In the genomic region with DNA sequence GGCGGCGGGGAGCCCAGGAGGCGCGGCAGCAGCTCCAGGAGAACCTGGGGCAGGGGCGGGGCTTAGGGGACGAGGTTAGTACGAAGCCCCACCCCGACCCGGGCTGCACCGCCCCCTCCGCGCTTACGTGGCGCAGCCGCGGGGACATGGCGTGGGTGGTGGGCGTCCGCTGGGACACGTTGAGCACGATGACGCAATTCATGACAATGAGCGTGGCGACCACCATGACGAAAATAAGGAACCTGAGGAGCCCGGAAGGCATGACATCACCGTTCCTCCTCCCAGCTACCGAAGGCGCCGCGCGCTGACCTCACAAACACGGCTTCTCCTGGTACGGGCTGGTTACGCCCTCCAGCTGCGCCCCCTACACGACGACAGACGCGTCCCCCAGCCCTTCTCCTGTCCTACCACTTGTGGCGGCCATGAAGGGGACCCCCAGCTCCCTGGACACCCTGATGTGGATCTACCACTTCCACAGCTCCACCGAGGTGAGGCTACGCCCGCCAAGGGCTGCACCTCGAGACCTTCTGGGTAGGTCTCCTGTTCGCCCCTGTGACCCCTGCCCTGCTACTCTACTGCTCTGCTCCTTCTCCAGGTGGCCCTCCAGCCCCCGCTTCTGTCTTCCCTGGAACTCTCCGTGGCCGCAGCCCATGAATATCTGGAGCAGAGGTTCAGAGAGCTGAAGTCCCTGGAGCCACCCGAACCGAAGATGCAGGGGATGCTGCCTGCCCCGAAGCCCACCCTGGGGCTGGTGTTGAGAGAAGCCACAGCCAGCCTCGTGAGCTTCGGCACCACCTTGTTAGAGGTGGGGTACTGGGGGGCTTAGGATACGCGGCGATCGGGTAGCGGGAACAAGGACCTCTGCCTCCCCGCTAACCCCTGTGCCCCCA, we compare ENCODE assay signal across 8 cellular contexts. TPM values are rescaled to one million over a fixed set of nuclear protein-coding genes. Genes with fewer than 3 reads are reported as not detected.
DNase-seq lines count a peak whose midpoint lies in the region; ATAC-seq, FAIRE-seq and TF ChIP-seq lines count a peak whose summit lies in the region.

A gene (plus strand): TSS at position 196 of the 890 bp plus-strand sequence. CDS start 227 bp downstream, at position 423.

- no peaks in the 10 kb centered on the region for H3K9me3 ChIP-seq in K562 (replicated peaks; ENCODE audit: control insufficient read depth, insufficient read depth, low read depth, low read length)
- no peaks in the 10 kb centered on the region for H3K9me3 ChIP-seq in iPS-20b (ENCODE audit: insufficient read depth, low read depth, low read length)
- no peaks in the 10 kb centered on the region for H3K9me3 ChIP-seq in smooth muscle cell (replicated peaks; ENCODE audit: low read depth)

- DNase-seq in AG04449 (ENCODE audit: low read depth, low spot score) = no peak
- peak; percentile 23 for DNase-seq in GOT3 (lab: John Stamatoyannopoulos, UW)
- peak; percentile 95 for DNase-seq in T-helper 9 cell
- no peak for DNase-seq in K562 (ENCODE audit: extremely low read depth in 1 of 4, low spot score in 3 of 4)
- peak; percentile 43 for DNase-seq in smooth muscle cell (lab: John Stamatoyannopoulos, UW; ENCODE audit: unreplicated experiment)
- no peak for DNase-seq in foreskin melanocyte
- DNase-seq in NCI-H1694 (lab: John Stamatoyannopoulos, UW) = no peak

- H3K9ac ChIP-seq in K562 (ENCODE audit: insufficient read depth in 1 of 2, low read depth in 2 of 2, low read length in 2 of 2) (no peak within 1 kb of the TSS), iPS-20b (ENCODE audit: low read depth, low read length) (peak within 1 kb of the TSS; percentile 45; the same call in 1 of the 2 replicates), smooth muscle cell (ENCODE audit: low read depth) (peak within 1 kb of the TSS; percentile 88)

- H3F3A ChIP-seq in smooth muscle cell (ENCODE audit: low read depth) = peaks cover 8% of the 10 kb centered on the region

- no peak within 1 kb of the TSS for H2AFZ ChIP-seq in K562 (ENCODE audit: low read depth, low read length)
- no peak within 1 kb of the TSS for H2AFZ ChIP-seq in smooth muscle cell (ENCODE audit: low read depth)

- H3K4me3 ChIP-seq in AG04449 (ENCODE audit: low read depth, low read length) (peak within 1 kb of the TSS; percentile 62), K562 (no peak within 1 kb of the TSS), iPS-20b (ENCODE audit: low read length) (peak within 1 kb of the TSS; percentile 56; the same call in 1 of the 2 replicates), smooth muscle cell (peak within 1 kb of the TSS; percentile 65)

- ATAC-seq in K562 = no peak

- H3K4me2 ChIP-seq in K562 (ENCODE audit: insufficient read depth, low read length) = no peak within 1 kb of the TSS
- H3K4me2 ChIP-seq in smooth muscle cell = peak within 1 kb of the TSS; percentile 82

- 93% methylated on average over 14 of the region's 60 CpGs for WGBS in K562 (ENCODE audit: insufficient coverage, low coverage, missing lambda C conversion rate)
- 28% methylated on average over 40 of the region's 60 CpGs for WGBS in smooth muscle cell (ENCODE audit: low lambda C conversion rate)

- POLR2A ChIA-PET in AG04449 (lab: Yijun Ruan, JAX) = interaction anchor here (0.7 kb wide), 1 partner anchor 190 kb away, joined by 3 read pairs; no protein-coding TSS in a partner anchor
- POLR2A ChIA-PET in K562 (lab: Yijun Ruan, JAX) = interaction anchor here (0.6 to 1.1 kb wide), 2 partner anchors 10 to 377 kb away, joined by 3 read pairs; no protein-coding TSS in a partner anchor

- no TSS peak for BruUV-seq in K562 (replicated peaks; lab: Mats Ljungman, UMichigan)

- TF ChIP-seq EP300 in K562 (IDR thresholded peaks at IDR 0.05; ENCODE audit: low read length) = no peak

- H3K4me1 ChIP-seq in K562 (replicated peaks in 1 of 2; ENCODE audit: control insufficient read depth in 2 of 2, insufficient read depth in 2 of 2, low read length in 2 of 2) (peaks cover 14 to 33% of the 10 kb centered on the region in 2 experiments), iPS-20b (ENCODE audit: insufficient read depth, low read length) (no peaks in the 10 kb centered on the region), smooth muscle cell (ENCODE audit: low read depth) (no peaks in the 10 kb centered on the region)

- TF ChIP-seq POLR2A in K562 (conservative IDR thresholded peaks at IDR 0.05) = no peak

- H3K79me2 ChIP-seq in K562 (ENCODE audit: control insufficient read depth, insufficient read depth, low read length) = no peaks in the 10 kb centered on the region
- no peaks in the 10 kb centered on the region for H3K79me2 ChIP-seq in smooth muscle cell (ENCODE audit: low read depth)

- H3K27me3 ChIP-seq in K562 (ENCODE audit: control insufficient read depth in 2 of 2, insufficient read depth in 2 of 2, low read length in 2 of 2) = no peaks in the 10 kb centered on the region
- peaks cover 6% of the 10 kb centered on the region; the same call in 1 of the 2 replicates for H3K27me3 ChIP-seq in iPS-20b (ENCODE audit: insufficient read depth, low read length)
- no peaks in the 10 kb centered on the region for H3K27me3 ChIP-seq in smooth muscle cell (ENCODE audit: low read depth)

- CTCF ChIA-PET in AG04449 (lab: Yijun Ruan, JAX) (interaction anchor here (0.6 to 6.1 kb wide), 9 partner anchors 9 to 190 kb away, joined by 3 to 72 read pairs (median 6); a partner anchor contains a TSS), K562 (lab: Yijun Ruan, JAX; ENCODE audit: low intra/inter-chr PET ratio) (no interaction called here)

- no peaks in the 10 kb centered on the region for H4K20me1 ChIP-seq in K562 (replicated peaks; ENCODE audit: control insufficient read depth, insufficient read depth, low read length)
- no peaks in the 10 kb centered on the region for H4K20me1 ChIP-seq in smooth muscle cell (ENCODE audit: low read depth)

- in situ Hi-C loops in K562 (cut with MboI) = no loop called here

- intact Hi-C loops in K562 (cut with micrococcal nuclease) = loop anchor here (10.0 kb wide), 1 partner anchor 65 kb away; a partner anchor contains a TSS

- TF ChIP-seq CTCF in AG04449 (IDR thresholded peaks at IDR 0.05; ENCODE audit: insufficient read depth, low read length, missing control alignments) = no peak
- TF ChIP-seq CTCF in K562 (IDR thresholded peaks at IDR 0.05 in 2 of 3, conservative IDR thresholded peaks at IDR 0.05 in 1 of 3; ENCODE audit: insufficient read depth in 2 of 3, low read depth in 1 of 3, low read length in 3 of 3) = no peak
- no peak for TF ChIP-seq CTCF in smooth muscle cell (IDR thresholded peaks at IDR 0.05; ENCODE audit: borderline replicate concordance, insufficient read depth, poor library complexity, severe bottlenecking)

- FAIRE-seq in K562 (lab: Jason Lieb, UNC) = no peak

- peaks cover 2% of the 10 kb centered on the region for H3K9me1 ChIP-seq in K562 (ENCODE audit: control insufficient read depth, insufficient read depth, low read length)

- peaks cover 22% of the 10 kb centered on the region; the same call in 1 of the 3 replicates for H3K36me3 ChIP-seq in K562 (ENCODE audit: control insufficient read depth, insufficient read depth, low read length)
- H3K36me3 ChIP-seq in iPS-20b (ENCODE audit: insufficient read depth, low read depth, low read length) = peaks cover 25% of the 10 kb centered on the region
- H3K36me3 ChIP-seq in smooth muscle cell (ENCODE audit: low read depth) = no peaks in the 10 kb centered on the region

- H3K27ac ChIP-seq in K562 (ENCODE audit: extremely low read depth, low read depth, low read length) (no peak within 1 kb of the TSS), iPS-20b (ENCODE audit: low read length) (no peak within 1 kb of the TSS), smooth muscle cell (ENCODE audit: low read depth) (peak within 1 kb of the TSS; percentile 75)

- TF ChIP-seq RAD21 in K562 (CRISPR knock-in tag; conservative IDR thresholded peaks at IDR 0.05 in 1 of 2, IDR thresholded peaks at IDR 0.05 in 1 of 2) = no peak

TF ChIP-seq in K562, 482 proteins besides CTCF, POLR2A, EP300 and RAD21:
- no peak for TF ChIP-seq NFIX (CRISPR knock-in tag; IDR thresholded peaks at IDR 0.05; ENCODE audit: low read depth)
- TF ChIP-seq POLR2G (IDR thresholded peaks at IDR 0.05; ENCODE audit: low read depth, low read length) = 0 out of 2 replicates have a peak, but pooled peaks have one; percentile 8
- TF ChIP-seq, protein P1, sequence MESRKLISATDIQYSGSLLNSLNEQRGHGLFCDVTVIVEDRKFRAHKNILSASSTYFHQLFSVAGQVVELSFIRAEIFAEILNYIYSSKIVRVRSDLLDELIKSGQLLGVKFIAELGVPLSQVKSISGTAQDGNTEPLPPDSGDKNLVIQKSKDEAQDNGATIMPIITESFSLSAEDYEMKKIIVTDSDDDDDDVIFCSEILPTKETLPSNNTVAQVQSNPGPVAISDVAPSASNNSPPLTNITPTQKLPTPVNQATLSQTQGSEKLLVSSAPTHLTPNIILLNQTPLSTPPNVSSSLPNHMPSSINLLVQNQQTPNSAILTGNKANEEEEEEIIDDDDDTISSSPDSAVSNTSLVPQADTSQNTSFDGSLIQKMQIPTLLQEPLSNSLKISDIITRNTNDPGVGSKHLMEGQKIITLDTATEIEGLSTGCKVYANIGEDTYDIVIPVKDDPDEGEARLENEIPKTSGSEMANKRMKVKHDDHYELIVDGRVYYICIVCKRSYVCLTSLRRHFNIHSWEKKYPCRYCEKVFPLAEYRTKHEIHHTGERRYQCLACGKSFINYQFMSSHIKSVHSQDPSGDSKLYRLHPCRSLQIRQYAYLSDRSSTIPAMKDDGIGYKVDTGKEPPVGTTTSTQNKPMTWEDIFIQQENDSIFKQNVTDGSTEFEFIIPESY (CRISPR knock-in tag; IDR thresholded peaks at IDR 0.05) = peak; percentile 54; the same call in 1 of the 2 replicates
TF ChIP-seq in K562: peak in this region for 2.

RNA-seq across cellular contexts. Expression of the gene that starts here (rescaled TPM):
- total RNA-seq in K562 (2011; cell fraction: chromatin; rRNA removed; ENCODE audit: low replicate concordance) = 2.2 and 6.6 TPM in 2 replicates
- total RNA-seq in K562 (2011; cell fraction: nucleolus; rRNA removed) = 3.2 and 3.7 TPM in 2 replicates
- total RNA-seq in K562 (2011; cell fraction: nucleoplasm; rRNA removed) = 1.4 and 2.5 TPM in 2 replicates
- total RNA-seq in K562 (2014; rRNA removed) (0.05 and 0.16 TPM in 2 replicates), K562 (2014; rRNA removed; fragmentation: Illumina TruSeq; extraction: Trizol) (not detected in 2 replicates), K562 (2015; rRNA removed; fragmentation: Illumina TruSeq; extraction: Trizol) (0.07 and 0.08 TPM in 2 replicates), K562 (2021) (0.29 and 0.42 TPM in 2 replicates), smooth muscle cell (5.0 and 9.9 TPM in 2 replicates)
- polyA plus RNA-seq in K562 (2011; rRNA removed) (0.03 and 0.07 TPM in 2 replicates), K562 (2014; fragmentation: Illumina TruSeq; extraction: Trizol) (not detected in 2 replicates), K562 (2014; fragmentation: Nextera tagmentation; extraction: Ambion mirVana) (not detected), K562 (2014; rRNA removed) (0.09 and 0.13 TPM in 2 replicates), smooth muscle cell (10.7 and 14.1 TPM in 2 replicates)
- polyA plus RNA-seq in K562 (2011; cell fraction: cytosol; rRNA removed) = 0.03 and 0.12 TPM in 2 replicates
- polyA plus RNA-seq in K562 (2011; cell fraction: nucleus; rRNA removed) = 0.34 and 1.00 TPM in 2 replicates
- polyA plus RNA-seq in K562 (2012) = 0.09 and 0.24 TPM in 2 replicates
- 0.06 TPM in 1 of 2 replicates, not detected in the other for polyA minus RNA-seq in K562 (2011; rRNA and poly(A)+ RNA removed)
- not detected in 2 replicates for polyA minus RNA-seq in K562 (2011; cell fraction: cytosol; rRNA and poly(A)+ RNA removed)
- polyA minus RNA-seq in K562 (2011; cell fraction: nucleus; rRNA and poly(A)+ RNA removed) = 1.4 and 1.5 TPM in 2 replicates

Comparison
In these comparisons a context has a peak if more than half of its experiments do, and no peak if none do; other contexts are left out.
1. DNase-seq: peak in GOT3 (single experiment), T-helper 9 cell (single experiment) and smooth muscle cell (single experiment); none in AG04449 (single experiment), K562 (0 of 4), foreskin melanocyte (single experiment) and NCI-H1694 (single experiment).
2. H3K9ac ChIP-seq: peak in iPS-20b (single experiment) and smooth muscle cell (single experiment); none in K562 (0 of 2).